In genomic region chr2:234241656-234242445, GRCh38 we compare ENCODE assay signal across 13 cellular contexts.
DNase-seq lines count a peak whose midpoint lies in the region; ATAC-seq and TF ChIP-seq lines count a peak whose summit lies in the region.
"Had no signal": no experiment of that assay in that cellular context is flagged by ENCODE, and none has a peak within 500 bp of the region (broad histone marks: within the 10 kb centered on the region; RNA-seq: fewer than 3 reads in every experiment).

No MANE protein-coding gene starts in this region.

- DNase-seq in HCEC 1CT (peak; percentile 86), foreskin fibroblast (peak; percentile 79 to 89), stromal cell of bone marrow (ENCODE audit: low read depth) (peak; percentile 62), anterior cingulate cortex (lab: John Stamatoyannopoulos, UW) (no peak), COLO829 (ENCODE audit: low spot score) (no peak)
- no peak for DNase-seq in activated CD4-positive, alpha-beta T cell treated with anti-CD3 and anti-CD28 coated beads, Interleukin-2, amount 50 U/mL, for 1 hour
- DNase-seq: activated gamma-delta T cell, cortex of kidney, GF-D8, hypothalamus, NCI-H345 had no signal

- no peak overlapping the region for H3K4me3 ChIP-seq in foreskin fibroblast (ENCODE audit: low read depth in 1 of 2, low read length in 2 of 2)
- H3K4me3 ChIP-seq: vagina had no signal

- TF ChIP-seq CTCF in foreskin fibroblast (IDR thresholded peaks at IDR 0.05; ENCODE audit: low read depth, low read length), result no peak

- peak; percentile 55 for ATAC-seq in SK-N-SH treated with all-trans-retinoic acid at 6 μM for 48 hours

TF ChIP-seq in SK-N-SH treated with all-trans-retinoic acid at 6 μM for 48 hours, 23 proteins besides CTCF, POLR2A, EP300 and RAD21:
- TF ChIP-seq ARNTL (CRISPR knock-in tag; IDR thresholded peaks at IDR 0.05; ENCODE audit: borderline replicate concordance, low read depth) (no peak), TOX (CRISPR knock-in tag; IDR thresholded peaks at IDR 0.05; ENCODE audit: borderline replicate concordance) (no peak), ZNF70 (CRISPR knock-in tag; IDR thresholded peaks at IDR 0.05) (no peak)

Comparison
In these comparisons a context has a peak if more than half of its experiments do, and no peak if none do; other contexts are left out.
1. DNase-seq: peak in HCEC 1CT (single experiment), foreskin fibroblast (2 of 2) and stromal cell of bone marrow (single experiment); none in anterior cingulate cortex (0 of 58), COLO829 (single experiment) and activated CD4-positive, alpha-beta T cell treated with anti-CD3 and anti-CD28 coated beads, Interleukin-2, amount 50 U/mL, for 1 hour (single experiment).